ENCODE assay signal across 1 cellular context in genomic region chr4:100429616-100430015, GRCh38.
TF ChIP-seq lines count a peak whose summit lies in the region.

No MANE protein-coding gene starts in this region.

TF ChIP-seq in HEK293, 187 proteins besides CTCF, POLR2A, EP300 and RAD21:
- TF ChIP-seq ATF2 (tag by site-specific recombination; IDR thresholded peaks at IDR 0.05; ENCODE audit: low read depth), result 0 out of 2 replicates have a peak, but pooled peaks have one; percentile 42
- no peak for TF ChIP-seq ZNF658 (tag by site-specific recombination; IDR thresholded peaks at IDR 0.05)
